ENCODE assay signal across 24 cellular contexts in the genomic region with DNA sequence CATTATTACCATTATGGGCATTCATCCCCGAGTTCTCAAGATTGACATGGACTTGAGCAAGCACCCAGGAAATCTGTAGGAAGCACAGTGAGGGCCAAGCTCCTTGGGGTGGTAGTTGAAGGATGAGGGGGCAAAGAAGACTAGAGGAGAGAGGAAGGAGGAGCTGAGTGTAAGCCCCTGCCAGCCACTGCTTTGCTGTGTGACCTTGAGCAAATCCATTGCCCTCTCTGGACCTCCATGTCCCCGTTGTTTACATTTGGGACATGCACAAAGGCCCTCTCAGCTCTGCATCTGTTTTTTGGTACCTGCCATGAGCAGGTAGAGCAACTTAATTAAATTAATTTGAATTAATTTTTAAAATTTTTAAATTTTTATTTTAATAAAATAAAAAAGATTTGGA.
"Had no signal": no experiment of that assay in that cellular context is flagged by ENCODE, and none has a peak within 500 bp of the region (broad histone marks: within the 10 kb centered on the region; RNA-seq: fewer than 3 reads in every experiment).

No MANE protein-coding gene starts in this region.

- H3K4me3 Mint-ChIP-seq: mesothelial cell of epicardium; natural killer cell; nephron progenitor cell; stimulated activated memory B cell treated with anti-CD40 and anti-IgM and Interleukin-4, amounts not matched to agents 10 μg/mL and 1 μg/mL and 100 μg/mL, for 72 hours; stimulated activated naive CD8-positive, alpha-beta T cell treated with anti-CD3 and anti-CD28 coated beads, Interleukin-15, amount 100 ng/mL, for 72 hours; type B pancreatic cell had no signal

- H3K36me3 ChIP-seq: left lung, ovary, right atrium auricular region, tibial nerve, uterus had no signal

- DNase-seq: hippocampal formation; kidney glomerular epithelial cell; naive B cell; natural killer cell; nephron progenitor cell; stimulated activated CD4-positive, alpha-beta T cell treated with anti-CD3 and anti-CD28 coated beads, Interleukin-1b, Interleukin-23, amount 100 ng/mL, for 48 hours; stimulated activated CD4-positive, alpha-beta T cell treated with anti-CD3 and anti-CD28 coated beads, Interleukin-2, amount 100 ng/mL, for 48 hours; stimulated activated CD4-positive, alpha-beta T cell treated with anti-CD3 and anti-CD28 coated beads, Interleukin-4, amount 100 ng/mL, for 4 hours; stimulated activated CD8-positive, alpha-beta memory T cell treated with anti-CD3 and anti-CD28 coated beads, Interleukin-4, amount 100 ng/mL, for 48 hours; stimulated activated naive CD4-positive, alpha-beta T cell treated with Interleukin-2 at 50 U/mL for 16 hours; stimulated activated naive CD8-positive, alpha-beta T cell treated with anti-CD3 and anti-CD28 coated beads, Interleukin-15, amount 100 ng/mL, for 72 hours; substantia nigra; uterus had no signal

- H3K27me3 ChIP-seq: ovary, right atrium auricular region, uterus had no signal

- H3K4me2 ChIP-seq: smooth muscle cell had no signal

- FAIRE-seq: keratinocyte had no signal

- H3K36me3 Mint-ChIP-seq: mesothelial cell of epicardium; naive B cell; natural killer cell; stimulated activated memory B cell treated with anti-CD40 and anti-IgM and Interleukin-4, amounts not matched to agents 10 μg/mL and 1 μg/mL and 100 μg/mL, for 72 hours; type B pancreatic cell had no signal

- H3K4me1 ChIP-seq: uterus had no signal

- H3K27ac Mint-ChIP-seq: mesothelial cell of epicardium; natural killer cell; nephron progenitor cell; stimulated activated memory B cell treated with anti-CD40 and anti-IgM and Interleukin-4, amounts not matched to agents 10 μg/mL and 1 μg/mL and 100 μg/mL, for 72 hours; stimulated activated naive CD8-positive, alpha-beta T cell treated with anti-CD3 and anti-CD28 coated beads, Interleukin-15, amount 100 ng/mL, for 72 hours; type B pancreatic cell had no signal

- H3K4me1 Mint-ChIP-seq: stimulated activated memory B cell treated with anti-CD40 and anti-IgM and Interleukin-4, amounts not matched to agents 10 μg/mL and 1 μg/mL and 100 μg/mL, for 72 hours had no signal

- H3K27ac ChIP-seq: left lung, ovary, right atrium auricular region, tibial nerve, uterus had no signal

- ATAC-seq: left cardiac atrium; natural killer cell; stimulated activated memory B cell treated with anti-CD40 and anti-IgM and Interleukin-4, amounts not matched to agents 10 μg/mL and 1 μg/mL and 100 μg/mL, for 72 hours had no signal

- H3K4me3 ChIP-seq: left lung, lung, ovary, right atrium auricular region, smooth muscle cell, tibial nerve, uterus had no signal

- H3K9me3 Mint-ChIP-seq: mesothelial cell of epicardium; naive B cell; natural killer cell; nephron progenitor cell; stimulated activated memory B cell treated with anti-CD40 and anti-IgM and Interleukin-4, amounts not matched to agents 10 μg/mL and 1 μg/mL and 100 μg/mL, for 72 hours; stimulated activated naive CD8-positive, alpha-beta T cell treated with anti-CD3 and anti-CD28 coated beads, Interleukin-15, amount 100 ng/mL, for 72 hours; type B pancreatic cell had no signal

- H3K9me3 ChIP-seq: left lung, ovary, right atrium auricular region, tibial nerve, uterus had no signal
